In the genomic region with DNA sequence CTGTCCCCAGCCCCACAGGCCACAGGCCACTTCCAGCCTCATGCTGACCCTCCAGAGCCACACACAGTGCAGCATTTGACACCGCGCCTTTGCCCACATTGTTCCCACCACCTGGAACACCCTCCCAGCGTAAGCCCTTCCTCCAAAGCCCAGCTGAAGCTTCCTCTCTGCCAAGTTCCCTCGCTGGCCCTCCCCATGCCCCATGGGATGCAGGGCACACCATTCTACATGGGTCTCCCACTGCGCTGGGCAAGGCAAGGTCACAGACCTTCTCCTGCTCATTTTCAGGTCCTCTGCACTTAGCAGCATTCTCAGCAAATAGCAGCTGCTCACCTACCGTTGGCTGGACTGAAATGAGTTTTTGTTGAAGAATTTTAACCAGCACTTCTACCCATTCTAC, we compare ENCODE assay signal across 30 cellular contexts.
"Had no signal": no experiment of that assay in that cellular context is flagged by ENCODE, and none has a peak within 500 bp of the region (broad histone marks: within the 10 kb centered on the region; RNA-seq: fewer than 3 reads in every experiment).

No MANE protein-coding gene starts in this region.

- H3K4me3 Mint-ChIP-seq: immature natural killer cell; naive thymus-derived CD4-positive, alpha-beta T cell; natural killer cell treated with Interleukin-12 subunit alpha and Interleukin-12 subunit beta and Interleukin-15 and Interleukin-18, amount 100 ng/mL, for 72 hours; stimulated activated naive B cell treated with anti-CD40 and anti-IgM and Interleukin-4, amounts not matched to agents 10 μg/mL and 1 μg/mL and 100 μg/mL, for 72 hours; stimulated activated naive CD8-positive, alpha-beta T cell treated with anti-CD3 and anti-CD28 coated beads, Interleukin-15, Interleukin-2, amounts not matched to agents 100 ng/mL and 50 ng/mL, for 24 hours had no signal

- ATAC-seq: heart left ventricle; mucosa of descending colon; naive thymus-derived CD4-positive, alpha-beta T cell; right cardiac atrium; sciatic nerve; stimulated activated naive B cell treated with anti-CD40 and anti-IgM and Interleukin-4, amounts not matched to agents 10 μg/mL and 1 μg/mL and 100 μg/mL, for 72 hours had no signal

- H3K9me3 ChIP-seq: neutrophil, prostate gland, upper lobe of left lung had no signal

- H3K4me1 ChIP-seq: heart left ventricle, left ventricle myocardium inferior, prostate gland, tibial nerve, upper lobe of left lung had no signal

- DNase-seq: heart left ventricle; hypothalamus; immature natural killer cell; kidney; left ventricle myocardium inferior; mesendoderm; midbrain; mucosa of descending colon; naive thymus-derived CD4-positive, alpha-beta T cell; occipital lobe; ovary; posterior cingulate gyrus; retina; right cardiac atrium; stimulated activated CD4-positive, alpha-beta T cell treated with anti-CD3 and anti-CD28 coated beads, Interleukin-12 subunit alpha, Interleukin-12 subunit beta, amount 100 ng/mL, for 4 hours; stimulated activated CD4-positive, alpha-beta T cell treated with anti-CD3 and anti-CD28 coated beads, Interleukin-15, amount 100 ng/mL, for 24 hours; stimulated activated CD4-positive, alpha-beta T cell treated with anti-CD3 and anti-CD28 coated beads, Interleukin-2, amount 100 ng/mL, for 24 hours; stimulated activated CD4-positive, alpha-beta T cell treated with anti-CD3 and anti-CD28 coated beads, Interleukin-4, amount 100 ng/mL, for 1 hour; stimulated activated naive B cell treated with anti-CD40 and anti-IgM and Interleukin-4, amounts not matched to agents 10 μg/mL and 1 μg/mL and 100 μg/mL, for 72 hours; substantia nigra; upper lobe of left lung had no signal

- FAIRE-seq: islet of Langerhans, kidney had no signal

- H3K36me3 ChIP-seq: heart left ventricle, left ventricle myocardium inferior, neutrophil, ovary, prostate gland, tibial nerve, upper lobe of left lung had no signal

- H3K27ac ChIP-seq: heart left ventricle, left ventricle myocardium inferior, neutrophil, ovary, prostate gland, skin epidermis, tibial nerve, upper lobe of left lung had no signal

- H3K4me1 Mint-ChIP-seq: immature natural killer cell had no signal

- H3K4me3 ChIP-seq: heart left ventricle, left ventricle myocardium inferior, lung, mucosa of descending colon, ovary, prostate gland, skin epidermis, tibial nerve, upper lobe of left lung had no signal

- H3K9me3 Mint-ChIP-seq: stimulated activated naive CD8-positive, alpha-beta T cell treated with anti-CD3 and anti-CD28 coated beads, Interleukin-15, Interleukin-2, amounts not matched to agents 100 ng/mL and 50 ng/mL, for 24 hours had no signal

- H3K27me3 ChIP-seq: heart left ventricle, ovary, tibial nerve, upper lobe of left lung had no signal

- H3K27ac Mint-ChIP-seq: immature natural killer cell; naive thymus-derived CD4-positive, alpha-beta T cell; natural killer cell treated with Interleukin-12 subunit alpha and Interleukin-12 subunit beta and Interleukin-15 and Interleukin-18, amount 100 ng/mL, for 72 hours; stimulated activated naive B cell treated with anti-CD40 and anti-IgM and Interleukin-4, amounts not matched to agents 10 μg/mL and 1 μg/mL and 100 μg/mL, for 72 hours; stimulated activated naive CD8-positive, alpha-beta T cell treated with anti-CD3 and anti-CD28 coated beads, Interleukin-15, Interleukin-2, amounts not matched to agents 100 ng/mL and 50 ng/mL, for 24 hours had no signal

- H3K36me3 Mint-ChIP-seq: immature natural killer cell; naive thymus-derived CD4-positive, alpha-beta T cell; natural killer cell treated with Interleukin-12 subunit alpha and Interleukin-12 subunit beta and Interleukin-15 and Interleukin-18, amount 100 ng/mL, for 72 hours; stimulated activated naive B cell treated with anti-CD40 and anti-IgM and Interleukin-4, amounts not matched to agents 10 μg/mL and 1 μg/mL and 100 μg/mL, for 72 hours had no signal
